In genomic region chr5:138352071-138352721, GRCh38 we compare ENCODE assay signal across 1 cellular context.
A peak's percentile ranks its signal among the peaks of the same experiment; 100 is the strongest.
TF ChIP-seq lines count a peak whose summit lies in the region.

TSS of gene KDM3B (plus strand) at chr5:138352685. CDS start at chr5:138352796, 111 bp downstream.

TF ChIP-seq in H1, 55 proteins besides CTCF, POLR2A, EP300 and RAD21:
- TF ChIP-seq EZH2 (IDR thresholded peaks at IDR 0.05; ENCODE audit: low read depth, low read length, severe bottlenecking) (no peak), RXRA (IDR thresholded peaks at IDR 0.05; ENCODE audit: insufficient read depth, low read depth, low read length) (peak; percentile 67; the same call in 1 of the 2 replicates), RBBP5 (IDR thresholded peaks at IDR 0.05; ENCODE audit: borderline replicate concordance, low read depth, low read length) (no peak), CHD2 (IDR thresholded peaks at IDR 0.05; ENCODE audit: low read length) (no peak), BACH1 (IDR thresholded peaks at IDR 0.05; ENCODE audit: low read length) (no peak), SP4 (IDR thresholded peaks at IDR 0.05; ENCODE audit: low read length) (peak; percentile 80; the same call in 1 of the 2 replicates), ZNF274 (IDR thresholded peaks at IDR 0.05; ENCODE audit: borderline replicate concordance, extremely low read depth, low read length) (no peak), E2F6 (IDR thresholded peaks at IDR 0.05) (no peak), CREB1 (IDR thresholded peaks at IDR 0.05) (peak; percentile 47; the same call in 1 of the 2 replicates), EGR1 (IDR thresholded peaks at IDR 0.05; ENCODE audit: borderline replicate concordance, low read depth, low read length) (peak; percentile 60; the same call in 1 of the 2 replicates), TEAD4 (IDR thresholded peaks at IDR 0.05; ENCODE audit: low read depth, low read length) (0 out of 2 replicates have a peak, but pooled peaks have one; percentile 21), ASH2L (IDR thresholded peaks at IDR 0.05; ENCODE audit: low read length) (no peak), SIX5 (IDR thresholded peaks at IDR 0.05; ENCODE audit: low read depth, low read length) (no peak), KDM5A (IDR thresholded peaks at IDR 0.05; ENCODE audit: low read length) (no peak), USF2 (IDR thresholded peaks at IDR 0.05; ENCODE audit: low read length) (peak; percentile 23; the same call in 1 of the 2 replicates), NRF1 (IDR thresholded peaks at IDR 0.05; ENCODE audit: low read depth, low read length) (no peak), SRF (IDR thresholded peaks at IDR 0.05; ENCODE audit: low read depth, low read length) (peak; percentile 66; the same call in 1 of the 2 replicates), BRCA1 (IDR thresholded peaks at IDR 0.05; ENCODE audit: low read depth, low read length) (no peak), BCL11A (IDR thresholded peaks at IDR 0.05; ENCODE audit: low read depth in 2 of 2, low read length in 2 of 2) (no peak), CBX8 (IDR thresholded peaks at IDR 0.05; ENCODE audit: borderline replicate concordance, low read depth, low read length) (no peak), POLR2AphosphoS5 (IDR thresholded peaks at IDR 0.05; ENCODE audit: low read depth, low read length) (0 out of 2 replicates have a peak, but pooled peaks have one; percentile 41), SAP30 (IDR thresholded peaks at IDR 0.05; ENCODE audit: insufficient read depth, insufficient replicate concordance, low read length) (no peak), GTF2F1 (IDR thresholded peaks at IDR 0.05; ENCODE audit: borderline replicate concordance, low read depth, low read length) (no peak), KDM1A (IDR thresholded peaks at IDR 0.05; ENCODE audit: borderline replicate concordance, low read length) (no peak), YY1 (IDR thresholded peaks at IDR 0.05; ENCODE audit: low read depth, low read length) (peak; percentile 74; the same call in 1 of the 2 replicates), TAF1 (IDR thresholded peaks at IDR 0.05; ENCODE audit: low read depth, low read length) (peak; percentile 71), KDM4A (IDR thresholded peaks at IDR 0.05; ENCODE audit: low read depth, low read length, severe bottlenecking) (no peak), NANOG (IDR thresholded peaks at IDR 0.05; ENCODE audit: insufficient read depth, low read depth, low read length, poor library complexity, severe bottlenecking) (peak; percentile 28), MAFK (IDR thresholded peaks at IDR 0.05; ENCODE audit: low read depth, low read length) (no peak), MAX (IDR thresholded peaks at IDR 0.05) (no peak), ATF3 (IDR thresholded peaks at IDR 0.05; ENCODE audit: insufficient read depth, low read depth, low read length) (peak; percentile 72), SUZ12 (IDR thresholded peaks at IDR 0.05; ENCODE audit: low read length) (no peak), CHD1 (IDR thresholded peaks at IDR 0.05; ENCODE audit: low read depth, low read length) (no peak), JUND (IDR thresholded peaks at IDR 0.05; ENCODE audit: low read length) (peak; percentile 52; the same call in 1 of the 2 replicates), CTBP2 (IDR thresholded peaks at IDR 0.05; ENCODE audit: borderline replicate concordance, insufficient read depth, insufficient read length, low read length) (no peak), TBP (IDR thresholded peaks at IDR 0.05; ENCODE audit: low read depth, low read length) (no peak), RFX5 (IDR thresholded peaks at IDR 0.05; ENCODE audit: borderline replicate concordance, low read depth, low read length) (no peak), HDAC2 (IDR thresholded peaks at IDR 0.05; ENCODE audit: borderline replicate concordance in 1 of 2, low read depth in 2 of 2, low read length in 2 of 2) (no peak), SP1 (IDR thresholded peaks at IDR 0.05; ENCODE audit: low read depth, low read length) (peak; percentile 68; the same call in 1 of the 2 replicates), TCF12 (IDR thresholded peaks at IDR 0.05; ENCODE audit: low read depth, low read length) (peak; percentile 67; the same call in 1 of the 2 replicates), GABPA (IDR thresholded peaks at IDR 0.05; ENCODE audit: borderline replicate concordance, insufficient read depth, low read length) (no peak), HDAC6 (IDR thresholded peaks at IDR 0.05; ENCODE audit: low read depth, low read length) (no peak), POU5F1 (IDR thresholded peaks at IDR 0.05; ENCODE audit: low read depth, low read length) (no peak), ATF2 (IDR thresholded peaks at IDR 0.05; ENCODE audit: low read length) (peak; percentile 43; the same call in 1 of the 2 replicates), PHF8 (conservative IDR thresholded peaks at IDR 0.05; ENCODE audit: low read depth, low read length) (no peak), FOSL1 (IDR thresholded peaks at IDR 0.05; ENCODE audit: insufficient read depth, low read depth, low read length) (no peak), TAF7 (optimal IDR thresholded peaks at IDR 0.05; ENCODE audit: borderline replicate concordance, low read depth, low read length) (peak; percentile 99), SP2 (IDR thresholded peaks at IDR 0.05; ENCODE audit: low read length) (peak; percentile 67), SIN3A (conservative IDR thresholded peaks at IDR 0.05 in 1 of 2, IDR thresholded peaks at IDR 0.05 in 1 of 2; ENCODE audit: low read depth in 1 of 2, low read length in 2 of 2) (peak in 1 of 2 experiments; percentile 52; a peak in 2 of 4 replicates), RNF2 (IDR thresholded peaks at IDR 0.05; ENCODE audit: borderline replicate concordance, low read depth, low read length, missing control alignments, poor library complexity, severe bottlenecking) (no peak), JUN (IDR thresholded peaks at IDR 0.05; ENCODE audit: low read depth, low read length) (no peak), CEBPB (IDR thresholded peaks at IDR 0.05; ENCODE audit: low read depth, low read length) (peak; percentile 32), CHD7 (IDR thresholded peaks at IDR 0.05; ENCODE audit: insufficient replicate concordance, low read length) (no peak), SIRT6 (IDR thresholded peaks at IDR 0.05; ENCODE audit: low read length) (no peak), CBX5 (IDR thresholded peaks at IDR 0.05; ENCODE audit: low read depth, low read length) (no peak)
